Comparison of ENCODE assay signal across 19 cellular contexts in the genomic region with DNA sequence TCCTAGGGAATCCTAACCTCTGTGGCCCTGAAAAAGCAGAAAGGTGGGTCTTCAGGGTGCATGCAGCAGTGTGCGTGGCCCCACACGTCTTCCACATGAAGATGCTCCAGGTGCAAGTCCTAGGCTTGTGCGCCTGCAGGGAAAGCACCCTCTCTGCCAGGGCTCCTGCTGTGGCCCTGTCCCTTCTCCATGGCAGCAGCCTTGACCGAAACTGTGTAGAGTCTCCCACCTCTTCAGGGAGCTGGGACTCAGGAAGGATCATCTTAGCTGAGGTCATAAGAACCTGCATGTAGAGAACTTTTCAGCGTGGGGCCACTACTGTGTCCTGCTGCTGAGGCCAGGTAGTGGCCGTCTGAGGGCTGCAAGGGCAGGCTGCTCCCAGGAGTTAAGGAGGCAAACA.
"Had no signal": no experiment of that assay in that cellular context is flagged by ENCODE, and none has a peak within 500 bp of the region (broad histone marks: within the 10 kb centered on the region; RNA-seq: fewer than 3 reads in every experiment).

No MANE protein-coding gene starts in this region.

- DNase-seq: activated CD4-positive, alpha-beta T cell treated with anti-CD3 and anti-CD28 coated beads, Interleukin-2, amount 50 U/mL, for 4 hours; activated effector memory CD4-positive, alpha-beta T cell treated with anti-CD3 and anti-CD28 coated beads, Interleukin-2, amount 50 U/mL, for 16 hours; activated naive CD4-positive, alpha-beta T cell treated with anti-CD3 and anti-CD28 coated beads, Interleukin-2, amount 10 ng/mL, durations not matched to agents 7 days and 5 days; body of pancreas; effector memory CD4-positive, alpha-beta T cell; glutamatergic neuron; hippocampal formation; mesenchymal stem cell; occipital lobe; small intestine; stimulated activated CD4-positive, alpha-beta T cell treated with anti-CD3 and anti-CD28 coated beads, Interleukin-15, amount 100 ng/mL, for 24 hours; stimulated activated CD4-positive, alpha-beta T cell treated with anti-CD3 and anti-CD28 coated beads, Interleukin-2, amount 100 ng/mL, for 48 hours; stimulated activated CD8-positive, alpha-beta memory T cell treated with anti-CD3 and anti-CD28 coated beads, Interleukin-4, amount 100 ng/mL, for 48 hours; stimulated activated naive CD4-positive, alpha-beta T cell; T1000; testis had no signal

- H3K36me3 Mint-ChIP-seq: WTC11 had no signal

- H3K36me3 ChIP-seq: cardiac muscle cell, vagina had no signal

- H3K27ac Mint-ChIP-seq: activated naive CD4-positive, alpha-beta T cell treated with anti-CD3 and anti-CD28 coated beads, Interleukin-2, amount 10 ng/mL, durations not matched to agents 7 days and 5 days; WTC11 had no signal

- H3K9me3 ChIP-seq: body of pancreas, testis, vagina had no signal

- H3K27ac ChIP-seq: body of pancreas, cardiac muscle cell, testis, vagina had no signal

- H3K4me3 Mint-ChIP-seq: activated naive CD4-positive, alpha-beta T cell treated with anti-CD3 and anti-CD28 coated beads, Interleukin-2, amount 10 ng/mL, durations not matched to agents 7 days and 5 days; WTC11 had no signal

- H3K4me3 ChIP-seq: body of pancreas, cardiac muscle cell, testis, vagina had no signal

- H3K9me3 Mint-ChIP-seq: activated naive CD4-positive, alpha-beta T cell treated with anti-CD3 and anti-CD28 coated beads, Interleukin-2, amount 10 ng/mL, durations not matched to agents 7 days and 5 days; WTC11 had no signal

- H3K27me3 ChIP-seq: body of pancreas, cardiac muscle cell, testis, vagina had no signal
